In genomic region chr22:21790359-21790758, GRCh38 we compare ENCODE assay signal across 18 cellular contexts. TPM values are rescaled to one million over a fixed set of nuclear protein-coding genes. Genes with fewer than 3 reads are reported as not detected.
DNase-seq lines count a peak whose midpoint lies in the region; ATAC-seq, FAIRE-seq and TF ChIP-seq lines count a peak whose summit lies in the region.
"Had no signal": no experiment of that assay in that cellular context is flagged by ENCODE, and none has a peak within 500 bp of the region (broad histone marks: within the 10 kb centered on the region; RNA-seq: fewer than 3 reads in every experiment).

No MANE protein-coding gene starts in this region.

- no peaks in the 10 kb centered on the region for H3K9me3 Mint-ChIP-seq in CD8-positive, alpha-beta T cell
- H3K9me3 Mint-ChIP-seq in activated CD4-positive, alpha-beta memory T cell treated with anti-CD3 and anti-CD28 coated beads for 36 hours: no peaks in the 10 kb centered on the region
- H3K9me3 Mint-ChIP-seq: CD4-positive, alpha-beta memory T cell had no signal

- H3K9me1 ChIP-seq in K562 (ENCODE audit: control insufficient read depth, insufficient read depth, low read length): peaks cover 9% of the 10 kb centered on the region

- H3K4me2 ChIP-seq in K562 (ENCODE audit: insufficient read depth, low read length): no peak overlapping the region

- peaks cover 15% of the 10 kb centered on the region for H3K36me3 ChIP-seq in CD8-positive, alpha-beta T cell (ENCODE audit: insufficient read depth, low read length)
- peaks cover 76% of the 10 kb centered on the region for H3K36me3 ChIP-seq in K562 (ENCODE audit: control insufficient read depth, insufficient read depth, low read length)

- peaks cover 16% of the 10 kb centered on the region for H4K20me1 ChIP-seq in K562 (replicated peaks; ENCODE audit: control insufficient read depth, insufficient read depth, low read length)

- H3K27me3 ChIP-seq in CD8-positive, alpha-beta T cell (ENCODE audit: insufficient read depth, low read length): no peaks in the 10 kb centered on the region
- H3K27me3 ChIP-seq in K562 (ENCODE audit: control insufficient read depth in 2 of 2, insufficient read depth in 2 of 2, low read length in 2 of 2): no peaks in the 10 kb centered on the region

- DNase-seq in CD8-positive, alpha-beta T cell: peak in 1 of 7 experiments; percentile 5
- DNase-seq in K562 (ENCODE audit: extremely low read depth in 1 of 4, low spot score in 3 of 4) (no peak), kidney tubule cell (ENCODE audit: low spot score) (peak; percentile 22), NCI-H748 (lab: John Stamatoyannopoulos, UW; ENCODE audit: unreplicated experiment) (no peak)
- no peak for DNase-seq in stimulated activated CD8-positive, alpha-beta memory T cell treated with anti-CD3 and anti-CD28 coated beads, Interleukin-4, amount 100 ng/mL, for 48 hours
- no peak for DNase-seq in activated CD4-positive, alpha-beta memory T cell treated with anti-CD3 and anti-CD28 coated beads for 36 hours
- DNase-seq: C1 segment of cervical spinal cord; Caco-2; CD4-positive, alpha-beta memory T cell; DMS 273 treated with DMSO at 0.1 percent for 48 hours; DND-41; GM23248; H7; HCEC 1CT had no signal

- no peaks in the 10 kb centered on the region for H3K9me3 ChIP-seq in CD8-positive, alpha-beta T cell (ENCODE audit: low read length)
- H3K9me3 ChIP-seq in K562 (replicated peaks; ENCODE audit: control insufficient read depth, insufficient read depth, low read depth, low read length): no peaks in the 10 kb centered on the region
- H3K9me3 ChIP-seq: Caco-2 had no signal

- no peak overlapping the region for H3K9ac ChIP-seq in K562 (ENCODE audit: insufficient read depth in 1 of 2, low read depth in 2 of 2, low read length in 2 of 2)
- H3K9ac ChIP-seq: GM23248 had no signal

- TF ChIP-seq EP300 in K562 (IDR thresholded peaks at IDR 0.05; ENCODE audit: low read length): no peak

- no peak overlapping the region for H2AFZ ChIP-seq in K562 (ENCODE audit: low read depth, low read length)
- H2AFZ ChIP-seq: GM23248 had no signal

- CTCF ChIA-PET in CD8-positive, alpha-beta T cell (lab: Charles Lee): interaction anchor here (0.6 to 0.9 kb wide), 2 partner anchors 19 to 22 kb away, joined by 3 to 4 read pairs; no protein-coding TSS in a partner anchor
- CTCF ChIA-PET in K562 (lab: Yijun Ruan, JAX; ENCODE audit: low intra/inter-chr PET ratio): no interaction called here
- CTCF ChIA-PET in activated CD4-positive, alpha-beta memory T cell treated with anti-CD3 and anti-CD28 coated beads for 36 hours (lab: Charles Lee): interaction anchor here (0.7 to 1.8 kb wide), 3 partner anchors 54 to 182 kb away, joined by 3 to 5 read pairs (median 3); no protein-coding TSS in a partner anchor

- TF ChIP-seq POLR2A in K562 (conservative IDR thresholded peaks at IDR 0.05): no peak

- no TSS peak for BruUV-seq in K562 (replicated peaks; lab: Mats Ljungman, UMichigan)

- intact Hi-C loops in CD8-positive, alpha-beta T cell (cut with DNase I, micrococcal nuclease): no loop called here
- intact Hi-C loops in K562 (cut with micrococcal nuclease): loop anchor here (2.0 to 5.0 kb wide), 2 partner anchors 76 to 78 kb away; partner anchors contain the start of gene MAPK1
- intact Hi-C loops in activated CD4-positive, alpha-beta memory T cell treated with anti-CD3 and anti-CD28 coated beads for 36 hours (cut with micrococcal nuclease): loop anchor here (2.0 kb wide), 2 partner anchors 28 to 74 kb away; no protein-coding TSS in a partner anchor

- H3K4me3 Mint-ChIP-seq in CD8-positive, alpha-beta T cell: no peak overlapping the region
- no peak overlapping the region for H3K4me3 Mint-ChIP-seq in activated CD4-positive, alpha-beta memory T cell treated with anti-CD3 and anti-CD28 coated beads for 36 hours
- H3K4me3 Mint-ChIP-seq: CD4-positive, alpha-beta memory T cell had no signal

- H3K4me3 ChIP-seq in CD8-positive, alpha-beta T cell (ENCODE audit: low read depth, low read length): no peak overlapping the region
- H3K4me3 ChIP-seq in K562: no peak overlapping the region
- H3K4me3 ChIP-seq: GM23248 had no signal

- peaks cover 51% of the 10 kb centered on the region for H3K36me3 Mint-ChIP-seq in CD8-positive, alpha-beta T cell
- H3K36me3 Mint-ChIP-seq in activated CD4-positive, alpha-beta memory T cell treated with anti-CD3 and anti-CD28 coated beads for 36 hours: peaks cover 20% of the 10 kb centered on the region

- no peak for TF ChIP-seq CTCF in CD8-positive, alpha-beta T cell (IDR thresholded peaks at IDR 0.05)
- no peak for TF ChIP-seq CTCF in K562 (IDR thresholded peaks at IDR 0.05 in 2 of 3, conservative IDR thresholded peaks at IDR 0.05 in 1 of 3; ENCODE audit: insufficient read depth in 2 of 3, low read depth in 1 of 3, low read length in 3 of 3)

- 0 out of 3 replicates have a peak, but pooled peaks cover 3% of the 10 kb centered on the region for H3K79me2 ChIP-seq in K562 (ENCODE audit: control insufficient read depth, insufficient read depth, low read length)

- ATAC-seq in CD8-positive, alpha-beta T cell: no peak
- ATAC-seq in K562: no peak
- ATAC-seq in esophagus mucosa: peak; percentile 67

- H3K27ac Mint-ChIP-seq in CD8-positive, alpha-beta T cell: peak overlapping the region; percentile 18
- no peak overlapping the region for H3K27ac Mint-ChIP-seq in activated CD4-positive, alpha-beta memory T cell treated with anti-CD3 and anti-CD28 coated beads for 36 hours

- FAIRE-seq in K562 (lab: Jason Lieb, UNC): no peak
- FAIRE-seq: G401.6, GM12892, H1 had no signal

- peaks cover 18% of the 10 kb centered on the region for H3K4me1 Mint-ChIP-seq in CD8-positive, alpha-beta T cell (ENCODE audit: low read depth)
- peaks cover 18% of the 10 kb centered on the region for H3K4me1 Mint-ChIP-seq in activated CD4-positive, alpha-beta memory T cell treated with anti-CD3 and anti-CD28 coated beads for 36 hours (ENCODE audit: low read depth)

- no peak overlapping the region for H3K27ac ChIP-seq in CD8-positive, alpha-beta T cell (ENCODE audit: low read depth, low read length)
- H3K27ac ChIP-seq in K562 (ENCODE audit: extremely low read depth, low read depth, low read length): no peak overlapping the region
- H3K27ac ChIP-seq: GM23248 had no signal

- H3K27me3 Mint-ChIP-seq in CD8-positive, alpha-beta T cell (ENCODE audit: low read depth): no peaks in the 10 kb centered on the region
- no peaks in the 10 kb centered on the region for H3K27me3 Mint-ChIP-seq in activated CD4-positive, alpha-beta memory T cell treated with anti-CD3 and anti-CD28 coated beads for 36 hours
- H3K27me3 Mint-ChIP-seq: CD4-positive, alpha-beta memory T cell had no signal

- TF ChIP-seq RAD21 in K562 (CRISPR knock-in tag; conservative IDR thresholded peaks at IDR 0.05 in 1 of 2, IDR thresholded peaks at IDR 0.05 in 1 of 2): no peak

- in situ Hi-C loops in K562 (cut with MboI): no loop called here

- no peaks in the 10 kb centered on the region for H3K4me1 ChIP-seq in CD8-positive, alpha-beta T cell (ENCODE audit: insufficient read depth, low read length)
- peaks cover 0 to 11% of the 10 kb centered on the region in 2 experiments; a peak in 3 of 5 replicates for H3K4me1 ChIP-seq in K562 (replicated peaks in 1 of 2; ENCODE audit: control insufficient read depth in 2 of 2, insufficient read depth in 2 of 2, low read length in 2 of 2)
- H3K4me1 ChIP-seq: Caco-2 had no signal

- POLR2A ChIA-PET in CD8-positive, alpha-beta T cell (lab: Charles Lee): no interaction called here
- POLR2A ChIA-PET in K562 (lab: Yijun Ruan, JAX): interaction anchor here (0.6 to 5.2 kb wide), 19 partner anchors 9 to 205 kb away, joined by 3 to 22 read pairs (median 3); no protein-coding TSS in a partner anchor
- POLR2A ChIA-PET in activated CD4-positive, alpha-beta memory T cell treated with anti-CD3 and anti-CD28 coated beads for 36 hours (lab: Charles Lee): interaction anchor here (0.5 kb wide), 1 partner anchor 55 kb away, joined by 4 read pairs; no protein-coding TSS in a partner anchor

TF ChIP-seq in K562, 482 proteins besides CTCF, POLR2A, EP300 and RAD21 (continues in another document):
- TF ChIP-seq TRIM28 (IDR thresholded peaks at IDR 0.05) (no peak), NR1H2 (CRISPR knock-in tag; IDR thresholded peaks at IDR 0.05) (0 out of 2 replicates have a peak, but pooled peaks have one; percentile 28), ETV1 (tag; conservative IDR thresholded peaks at IDR 0.05; ENCODE audit: low read depth) (no peak), SIN3A (IDR thresholded peaks at IDR 0.05; ENCODE audit: borderline replicate concordance in 2 of 2, control insufficient read depth in 1 of 2, low read depth in 2 of 2, low read length in 2 of 2) (no peak)
- TF ChIP-seq, protein P1, sequence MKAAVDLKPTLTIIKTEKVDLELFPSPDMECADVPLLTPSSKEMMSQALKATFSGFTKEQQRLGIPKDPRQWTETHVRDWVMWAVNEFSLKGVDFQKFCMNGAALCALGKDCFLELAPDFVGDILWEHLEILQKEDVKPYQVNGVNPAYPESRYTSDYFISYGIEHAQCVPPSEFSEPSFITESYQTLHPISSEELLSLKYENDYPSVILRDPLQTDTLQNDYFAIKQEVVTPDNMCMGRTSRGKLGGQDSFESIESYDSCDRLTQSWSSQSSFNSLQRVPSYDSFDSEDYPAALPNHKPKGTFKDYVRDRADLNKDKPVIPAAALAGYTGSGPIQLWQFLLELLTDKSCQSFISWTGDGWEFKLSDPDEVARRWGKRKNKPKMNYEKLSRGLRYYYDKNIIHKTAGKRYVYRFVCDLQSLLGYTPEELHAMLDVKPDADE (conservative IDR thresholded peaks at IDR 0.05; ENCODE audit: control insufficient read depth, low read depth, low read length): no peak

RNA-seq across cellular contexts. Expression of gene YPEL1, which starts 54.8 kb away (rescaled TPM):
- total RNA-seq in CD8-positive, alpha-beta T cell: 1 to 10 TPM; 3.2 to 3.3 TPM
- 4.4 and 6.2 TPM in 2 replicates for total RNA-seq in K562 (2011; cell fraction: chromatin; rRNA removed; ENCODE audit: low replicate concordance)
- 3.0 TPM in 2 replicates for total RNA-seq in K562 (2011; cell fraction: nucleolus; rRNA removed)
- 4.6 and 4.7 TPM in 2 replicates for total RNA-seq in K562 (2011; cell fraction: nucleoplasm; rRNA removed)
- total RNA-seq in K562 (2014; rRNA removed) (0.18 and 0.49 TPM in 2 replicates), K562 (2014; rRNA removed; fragmentation: Illumina TruSeq; extraction: Trizol) (0.41 and 0.47 TPM in 2 replicates), K562 (2015; rRNA removed; fragmentation: Illumina TruSeq; extraction: Trizol) (0.15 and 0.25 TPM in 2 replicates), K562 (2021) (0.53 and 0.54 TPM in 2 replicates), esophagus mucosa (0.36 TPM)
- polyA plus RNA-seq in K562 (2011; rRNA removed) (2.2 and 2.4 TPM in 2 replicates), K562 (2014; fragmentation: Illumina TruSeq; extraction: Trizol) (0.46 TPM in 2 replicates), K562 (2014; fragmentation: Nextera tagmentation; extraction: Ambion mirVana) (under 1 TPM; 0.07 to 0.10 TPM), K562 (2014; rRNA removed) (0.36 and 1.7 TPM in 2 replicates)
- 0.63 and 1.4 TPM in 2 replicates for polyA plus RNA-seq in K562 (2011; cell fraction: cytosol; rRNA removed)
- polyA plus RNA-seq in K562 (2011; cell fraction: nucleus; rRNA removed): 1.9 and 2.6 TPM in 2 replicates
- 0.59 and 4.0 TPM in 2 replicates for polyA plus RNA-seq in K562 (2012)
- polyA minus RNA-seq in K562 (2011; rRNA and poly(A)+ RNA removed): 1.4 and 3.0 TPM in 2 replicates
- polyA minus RNA-seq in K562 (2011; cell fraction: cytosol; rRNA and poly(A)+ RNA removed): 0.46 and 0.67 TPM in 2 replicates
- 0.67 and 1.00 TPM in 2 replicates for polyA minus RNA-seq in K562 (2011; cell fraction: nucleus; rRNA and poly(A)+ RNA removed)
- total RNA-seq in activated CD4-positive, alpha-beta memory T cell treated with anti-CD3 and anti-CD28 coated beads for 36 hours: 1 to 10 TPM; 1.6 to 1.8 TPM

Comparison
In these comparisons a context has a peak if more than half of its experiments do, and no peak if none do; other contexts are left out.
1. intact Hi-C loops: an anchor here in K562 (2.0 to 5.0 kb wide) and activated CD4-positive, alpha-beta memory T cell treated with anti-CD3 and anti-CD28 coated beads for 36 hours (2.0 kb wide); none called in CD8-positive, alpha-beta T cell.